ENCODE assay signal across 1 cellular context in the genomic region with DNA sequence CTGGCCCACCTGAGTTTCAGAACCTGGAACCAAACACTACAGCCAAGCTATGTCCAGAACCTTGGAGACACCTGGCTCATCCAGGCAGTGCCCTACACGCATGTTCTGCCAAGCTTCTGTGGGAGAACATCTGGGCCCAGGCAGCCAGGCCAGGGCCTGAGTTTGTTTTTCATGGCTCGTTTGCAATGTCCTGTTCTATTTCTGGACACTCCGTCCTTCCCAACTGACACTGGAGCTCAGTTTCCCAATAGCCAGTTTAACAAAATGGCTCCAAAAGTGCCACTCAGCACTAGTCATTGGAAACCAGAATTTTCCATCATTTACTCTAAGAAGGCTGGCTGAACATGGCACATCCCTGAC.
A peak's percentile ranks its signal among the peaks of the same experiment; 100 is the strongest.
TF ChIP-seq lines count a peak whose summit lies in the region.

No MANE protein-coding gene starts in this region.

TF ChIP-seq in A549, 52 proteins besides CTCF, POLR2A, EP300 and RAD21:
- TF ChIP-seq TP53 (CRISPR knock-in tag; IDR thresholded peaks at IDR 0.05) (no peak), MAFK (IDR thresholded peaks at IDR 0.05; ENCODE audit: partially characterized antibody) (peak; percentile 23)
